In the genomic region with DNA sequence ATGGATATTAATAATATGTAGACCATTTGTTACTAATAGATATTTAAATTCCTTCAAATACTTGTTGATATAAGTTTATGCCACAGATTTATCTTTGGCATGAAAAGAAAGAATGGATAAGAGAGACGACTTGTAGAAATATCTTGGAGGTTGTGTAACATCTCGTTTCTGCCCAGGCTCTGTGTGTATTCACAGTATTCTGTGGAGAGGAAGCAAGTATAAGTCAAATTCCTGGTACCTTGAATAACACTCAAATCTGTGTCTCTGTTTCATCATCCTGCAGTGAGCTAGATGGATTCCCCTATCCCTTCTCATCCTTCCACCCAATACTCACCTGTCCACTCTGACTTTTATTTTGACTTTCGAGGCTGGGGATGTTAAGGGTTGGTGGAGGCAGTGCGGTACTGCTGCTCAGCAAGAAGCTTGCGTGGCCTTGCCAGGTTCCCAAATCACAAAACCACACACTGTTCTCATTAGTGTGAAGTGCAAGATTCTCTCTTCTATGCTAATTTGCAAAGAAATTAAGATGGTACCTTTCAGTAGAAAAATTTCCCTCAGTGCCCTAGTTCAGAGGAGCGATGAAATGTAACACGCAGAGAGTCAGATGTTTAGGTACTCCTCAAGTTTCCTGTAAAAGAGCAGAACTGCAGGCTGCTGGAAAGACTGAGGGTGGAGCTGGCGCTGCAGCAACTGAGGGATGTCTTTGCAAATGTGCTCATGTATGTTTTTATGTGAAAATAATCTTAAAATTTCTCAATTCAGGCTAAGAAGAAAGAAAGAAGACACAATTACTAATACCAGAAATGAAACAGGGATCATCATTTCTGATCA, we compare ENCODE assay signal across 14 cellular contexts. TPM values are rescaled to one million over a fixed set of nuclear protein-coding genes. Genes with fewer than 3 reads are reported as not detected.
DNase-seq lines count a peak whose midpoint lies in the region; ATAC-seq and TF ChIP-seq lines count a peak whose summit lies in the region.
"Had no signal": no experiment of that assay in that cellular context is flagged by ENCODE, and none has a peak within 500 bp of the region (broad histone marks: within the 10 kb centered on the region; RNA-seq: fewer than 3 reads in every experiment).

No MANE protein-coding gene starts in this region.

- no peak overlapping the region for H3K4me3 ChIP-seq in adrenal gland
- no peak overlapping the region for H3K4me3 ChIP-seq in CD8-positive, alpha-beta T cell (ENCODE audit: low read depth, low read length)

- peaks cover 5 to 6% of the 10 kb centered on the region in 2 experiments for H3K4me1 Mint-ChIP-seq in H9
- no peaks in the 10 kb centered on the region for H3K4me1 Mint-ChIP-seq in glutamatergic neuron (ENCODE audit: low read depth, unreplicated experiment)
- no peaks in the 10 kb centered on the region for H3K4me1 Mint-ChIP-seq in progenitor cell of endocrine pancreas (ENCODE audit: low read depth)
- no peaks in the 10 kb centered on the region for H3K4me1 Mint-ChIP-seq in CD8-positive, alpha-beta T cell (ENCODE audit: low read depth)

- H3K36me3 ChIP-seq in adrenal gland (replicated peaks in 1 of 2) = no peaks in the 10 kb centered on the region
- H3K36me3 ChIP-seq in CD8-positive, alpha-beta T cell (ENCODE audit: insufficient read depth, low read length) = no peaks in the 10 kb centered on the region

- no peak overlapping the region for H2BK120ac ChIP-seq in H9 (ENCODE audit: low read depth, low read length, poor library complexity, severe bottlenecking)

- H3K18ac ChIP-seq in H9 (ENCODE audit: insufficient read length, low read depth, low read length) = no peak overlapping the region

- H2BK20ac ChIP-seq in H9 (ENCODE audit: low read depth, low read length, poor library complexity, severe bottlenecking) = no peak overlapping the region

- no peak overlapping the region for H3K4ac ChIP-seq in H9 (ENCODE audit: low read depth, low read length)

- no peak overlapping the region for H2AK5ac ChIP-seq in H9 (ENCODE audit: insufficient read length, low read length)

- no peak overlapping the region for H3K4me2 ChIP-seq in H9 (ENCODE audit: insufficient read depth, insufficient read length, low read length)

- peaks cover 0 to 5% (median 4%) of the 10 kb centered on the region in 3 experiments; a peak in 3 of 7 replicates for H3K36me3 Mint-ChIP-seq in H9 (ENCODE audit: insufficient read depth in 1 of 3, low read depth in 3 of 3)
- no peaks in the 10 kb centered on the region for H3K36me3 Mint-ChIP-seq in glutamatergic neuron (ENCODE audit: unreplicated experiment)
- H3K36me3 Mint-ChIP-seq in progenitor cell of endocrine pancreas (ENCODE audit: insufficient read depth) = no peaks in the 10 kb centered on the region
- no peaks in the 10 kb centered on the region for H3K36me3 Mint-ChIP-seq in CD8-positive, alpha-beta T cell

- no peak overlapping the region for H3K4me3 Mint-ChIP-seq in H9
- no peak overlapping the region for H3K4me3 Mint-ChIP-seq in glutamatergic neuron (ENCODE audit: unreplicated experiment)
- H3K4me3 Mint-ChIP-seq in progenitor cell of endocrine pancreas (ENCODE audit: low read depth) = no peak overlapping the region
- H3K4me3 Mint-ChIP-seq in CD8-positive, alpha-beta T cell = no peak overlapping the region

- CTCF ChIA-PET in CD8-positive, alpha-beta T cell (lab: Charles Lee) = no interaction called here

- H3K27ac Mint-ChIP-seq in H9 (no peak overlapping the region; a peak in 1 of 7 replicates), glutamatergic neuron (ENCODE audit: unreplicated experiment) (no peak overlapping the region), progenitor cell of endocrine pancreas (no peak overlapping the region)
- H3K27ac Mint-ChIP-seq in CD8-positive, alpha-beta T cell = no peak overlapping the region

- H3K23ac ChIP-seq in H9 (ENCODE audit: insufficient read length, low read depth, low read length) = no peak overlapping the region

- H3K4me1 ChIP-seq in H9 (ENCODE audit: insufficient read depth, low read length) = no peaks in the 10 kb centered on the region
- no peaks in the 10 kb centered on the region for H3K4me1 ChIP-seq in adrenal gland (replicated peaks in 1 of 2)
- H3K4me1 ChIP-seq in CD8-positive, alpha-beta T cell (ENCODE audit: insufficient read depth, low read length) = no peaks in the 10 kb centered on the region

- no peak overlapping the region for H3T11ph ChIP-seq in H9 (ENCODE audit: low read length)

- no peaks in the 10 kb centered on the region for H3K79me2 ChIP-seq in H9 (ENCODE audit: insufficient read depth, low read length)

- no peak overlapping the region for H2BK5ac ChIP-seq in H9 (ENCODE audit: insufficient read length, low read length)

- no peak for DNase-seq in H9
- DNase-seq in adrenal gland = peak in 2 of 7 donors; percentile 31 to 32
- peak; percentile 28 for DNase-seq in glutamatergic neuron
- DNase-seq in progenitor cell of endocrine pancreas (ENCODE audit: low spot score, unreplicated experiment) = no peak
- DNase-seq in CD8-positive, alpha-beta T cell = no peak
- DNase-seq in activated CD4-positive, alpha-beta T cell treated with anti-CD3 and anti-CD28 coated beads, Interleukin-2, amount 50 U/mL, for 1 hour = no peak
- DNase-seq: activated gamma-delta T cell; GOT3; NCI-H1048; stimulated activated naive CD4-positive, alpha-beta T cell had no signal

- no peak overlapping the region for H3K56ac ChIP-seq in H9 (ENCODE audit: insufficient read length, low read depth, low read length)

- H3K9ac ChIP-seq in H9 (ENCODE audit: extremely low read depth, insufficient read length, low read length) = no peak overlapping the region

- H2BK12ac ChIP-seq in H9 (ENCODE audit: insufficient read length, low read depth, low read length) = no peak overlapping the region

- H3K27ac ChIP-seq in H9 (ENCODE audit: insufficient read length, low read depth, low read length) = no peak overlapping the region
- H3K27ac ChIP-seq in adrenal gland = no peak overlapping the region
- no peak overlapping the region for H3K27ac ChIP-seq in CD8-positive, alpha-beta T cell (ENCODE audit: low read depth, low read length)

- H4K5ac ChIP-seq in H9 (ENCODE audit: insufficient read length, low read depth, low read length) = no peak overlapping the region

- H4K91ac ChIP-seq in H9 (ENCODE audit: insufficient read length, low read depth, low read length) = no peak overlapping the region

- POLR2A ChIA-PET in CD8-positive, alpha-beta T cell (lab: Charles Lee) = no interaction called here

- H3K9me3 ChIP-seq in H9 (ENCODE audit: control insufficient read depth, low read depth, low read length) (no peaks in the 10 kb centered on the region), adrenal gland (replicated peaks in 1 of 3) (no peaks in the 10 kb centered on the region)
- H3K9me3 ChIP-seq in CD8-positive, alpha-beta T cell (ENCODE audit: low read length) = no peaks in the 10 kb centered on the region

- no peaks in the 10 kb centered on the region; a peak in 1 of 5 replicates for H3K9me3 Mint-ChIP-seq in H9
- H3K9me3 Mint-ChIP-seq in glutamatergic neuron (ENCODE audit: unreplicated experiment) = no peaks in the 10 kb centered on the region
- no peaks in the 10 kb centered on the region for H3K9me3 Mint-ChIP-seq in progenitor cell of endocrine pancreas (ENCODE audit: low read depth)
- no peaks in the 10 kb centered on the region for H3K9me3 Mint-ChIP-seq in CD8-positive, alpha-beta T cell

- TF ChIP-seq CTCF in H9 (conservative IDR thresholded peaks at IDR 0.05) = peak; percentile 68
- peak in 4 of 6 experiments; percentile 16 to 34 (median 28) for TF ChIP-seq CTCF in adrenal gland (IDR thresholded peaks at IDR 0.05)
- no peak for TF ChIP-seq CTCF in glutamatergic neuron (IDR thresholded peaks at IDR 0.05; ENCODE audit: partially characterized antibody, unreplicated experiment)
- peak; percentile 21 for TF ChIP-seq CTCF in progenitor cell of endocrine pancreas (IDR thresholded peaks at IDR 0.05; ENCODE audit: unreplicated experiment)
- no peak for TF ChIP-seq CTCF in CD8-positive, alpha-beta T cell (IDR thresholded peaks at IDR 0.05)

- no peak overlapping the region for H4K8ac ChIP-seq in H9 (replicated peaks; ENCODE audit: insufficient read length, low read depth, low read length)

- intact Hi-C loops in adrenal gland (cut with DNase I) = no loop called here
- intact Hi-C loops in CD8-positive, alpha-beta T cell (cut with DNase I, micrococcal nuclease) = no loop called here

- H3K23me2 ChIP-seq in H9 (ENCODE audit: insufficient read length, low read depth, low read length, poor library complexity, severe bottlenecking) = no peaks in the 10 kb centered on the region

- TF ChIP-seq POLR2A in adrenal gland (IDR thresholded peaks at IDR 0.05) = no peak

- no peak for ATAC-seq in CD8-positive, alpha-beta T cell
- ATAC-seq in GM18861 (IDR thresholded peaks at IDR 0.05; ENCODE audit: unreplicated experiment) = no peak

- no peaks in the 10 kb centered on the region for H3K27me3 ChIP-seq in H9 (ENCODE audit: insufficient read depth, low read length)
- no peaks in the 10 kb centered on the region for H3K27me3 ChIP-seq in adrenal gland
- H3K27me3 ChIP-seq in CD8-positive, alpha-beta T cell (ENCODE audit: insufficient read depth, low read length) = no peaks in the 10 kb centered on the region

- H2AFZ ChIP-seq in H9 (ENCODE audit: low read length) = no peak overlapping the region

- H2BK15ac ChIP-seq in H9 (ENCODE audit: low read depth, low read length) = no peak overlapping the region

- WGBS in H9 (ENCODE audit: extremely low coverage, insufficient read length, low lambda C conversion rate) = no CpG with 5 or more reads among the region's 8 CpGs
- WGBS in adrenal gland, 4 donors = 54 to 65% (median 61%) methylated on average over 8 of the region's 8 CpGs

- no peaks in the 10 kb centered on the region for H4K20me1 ChIP-seq in H9 (ENCODE audit: control insufficient read depth, insufficient read depth, insufficient read length)

- H3K14ac ChIP-seq in H9 (ENCODE audit: insufficient read depth, low read length) = no peak overlapping the region

- H3K27me3 Mint-ChIP-seq in H9 (ENCODE audit: low read depth) = no peaks in the 10 kb centered on the region
- H3K27me3 Mint-ChIP-seq in glutamatergic neuron (ENCODE audit: unreplicated experiment) = no peaks in the 10 kb centered on the region
- H3K27me3 Mint-ChIP-seq in progenitor cell of endocrine pancreas = peaks cover 9% of the 10 kb centered on the region
- H3K27me3 Mint-ChIP-seq in CD8-positive, alpha-beta T cell (ENCODE audit: low read depth) = peaks cover 19% of the 10 kb centered on the region

- H3K79me1 ChIP-seq in H9 (ENCODE audit: insufficient read depth, low read depth, low read length, poor library complexity, severe bottlenecking) = no peaks in the 10 kb centered on the region

RNA-seq across cellular contexts. Expression of gene ANKRD18A, which starts 42.6 kb away (rescaled TPM):
- total RNA-seq in H9 (2021) = 11.8 and 14.4 TPM in 2 replicates
- total RNA-seq in adrenal gland = under 1 TPM in 4 of 8 donors, not detected in 4; 0.07 to 0.50 (median 0.11) TPM
- polyA plus RNA-seq in adrenal gland = under 1 TPM; 0.07 to 0.56 (median 0.16) TPM
- total RNA-seq in glutamatergic neuron (ENCODE audit: unreplicated experiment) = 32.3 TPM
- 2.2 and 3.6 TPM in 2 replicates for total RNA-seq in progenitor cell of endocrine pancreas
- 1 to 10 TPM in 1 of 2 experiments, under 1 TPM in 1; 0.90 to 1.7 TPM for total RNA-seq in CD8-positive, alpha-beta T cell
- total RNA-seq: endothelial cell of umbilical vein had no signal

RNA-seq across cellular contexts. Expression of gene FAM240B, which starts 57.0 kb away (rescaled TPM):
- total RNA-seq in H9 (2021) = not detected in 2 replicates
- total RNA-seq in adrenal gland = not detected
- not detected for polyA plus RNA-seq in adrenal gland
- not detected for total RNA-seq in glutamatergic neuron (ENCODE audit: unreplicated experiment)
- total RNA-seq in progenitor cell of endocrine pancreas = not detected in 2 replicates
- not detected for total RNA-seq in CD8-positive, alpha-beta T cell
- total RNA-seq: endothelial cell of umbilical vein, G401, lower leg skin had no signal
- polyA plus RNA-seq: endothelial cell of umbilical vein had no signal

Comparison
In these comparisons a context has a peak if more than half of its experiments do, and no peak if none do; other contexts are left out.
1. CTCF ChIP-seq: peak in H9 (single experiment), adrenal gland (4 of 6) and progenitor cell of endocrine pancreas (single experiment); none in glutamatergic neuron (single experiment) and CD8-positive, alpha-beta T cell (single experiment).